In genomic region chr17:64020068-64020766, GRCh38 we compare ENCODE assay signal across 1 cellular context.
TF ChIP-seq lines count a peak whose summit lies in the region.

ICAM2 (minus strand) TSS chr17:64020633; CDS start chr17:64006691, 13,942 bp downstream.

TF ChIP-seq in endothelial cell of umbilical vein, 7 proteins besides CTCF, POLR2A, EP300 and RAD21:
- TF ChIP-seq FOS (IDR thresholded peaks at IDR 0.05; ENCODE audit: borderline replicate concordance, insufficient read depth, low read length) (no peak), POLR2AphosphoS5 (IDR thresholded peaks at IDR 0.05; ENCODE audit: insufficient read depth, low read depth, low read length) (peak; percentile 84), MAX (IDR thresholded peaks at IDR 0.05; ENCODE audit: insufficient read depth, insufficient read length) (no peak), MYC (IDR thresholded peaks at IDR 0.05; ENCODE audit: low read depth, low read length) (peak; percentile 55), JUN (IDR thresholded peaks at IDR 0.05; ENCODE audit: borderline replicate concordance, insufficient read depth, insufficient read length, low read depth) (no peak), GATA2 (IDR thresholded peaks at IDR 0.05; ENCODE audit: insufficient read depth, insufficient read length, low read depth, low read length) (no peak), EZH2 (IDR thresholded peaks at IDR 0.05; ENCODE audit: borderline replicate concordance, low read depth, low read length, severe bottlenecking) (no peak)
